In genomic region chrX:20693071-20693470, GRCh38 we compare ENCODE assay signal across 17 cellular contexts.
A peak's percentile ranks its signal among the peaks of the same experiment; 100 is the strongest.
DNase-seq lines count a peak whose midpoint lies in the region; ATAC-seq and TF ChIP-seq lines count a peak whose summit lies in the region.
"Had no signal": no experiment of that assay in that cellular context is flagged by ENCODE, and none has a peak within 500 bp of the region (broad histone marks: within the 10 kb centered on the region; RNA-seq: fewer than 3 reads in every experiment).

No MANE protein-coding gene starts in this region.

- H3K4me3 ChIP-seq in GM23248 = no peak overlapping the region
- no peak overlapping the region for H3K4me3 ChIP-seq in adrenal gland
- H3K4me3 ChIP-seq: SK-N-MC had no signal

- H4K20me1 ChIP-seq in GM23248 (ENCODE audit: insufficient read depth) = no peaks in the 10 kb centered on the region

- no peak for TF ChIP-seq CTCF in adrenal gland (IDR thresholded peaks at IDR 0.05)

- peaks cover 4% of the 10 kb centered on the region; the same call in 1 of the 2 replicates for H3K4me1 ChIP-seq in GM23248 (ENCODE audit: insufficient read depth)
- H3K4me1 ChIP-seq in adrenal gland (replicated peaks in 1 of 2) = no peaks in the 10 kb centered on the region

- ATAC-seq in HG02840 (IDR thresholded peaks at IDR 0.05; ENCODE audit: low FRiP score, unreplicated experiment) = no peak
- ATAC-seq: PC-3 had no signal

- H3F3A ChIP-seq in GM23248 (ENCODE audit: insufficient read depth) = no peaks in the 10 kb centered on the region

- H3K27ac ChIP-seq in GM23248 (no peak overlapping the region; the same call in 1 of the 2 replicates), adrenal gland (no peak overlapping the region)
- H3K27ac ChIP-seq: SK-N-MC had no signal

- intact Hi-C loops in adrenal gland (cut with DNase I) = no loop called here

- H3K9me3 ChIP-seq in GM23248 (ENCODE audit: low read depth) (no peaks in the 10 kb centered on the region), adrenal gland (replicated peaks in 1 of 3) (no peaks in the 10 kb centered on the region)

- H3K9ac ChIP-seq in GM23248 = no peak overlapping the region

- H3K27me3 ChIP-seq in GM23248 (replicated peaks; ENCODE audit: insufficient read depth) (no peaks in the 10 kb centered on the region), adrenal gland (no peaks in the 10 kb centered on the region)

- DNase-seq in AG08395 (ENCODE audit: low spot score) (peak; percentile 12), GM23248 (peak; percentile 70), adrenal gland (peak in 6 of 7 donors; percentile 28 to 56 (median 46)), myocyte (ENCODE audit: low read depth) (peak; percentile 51), KBM-7 (no peak), GDM1 (lab: John Stamatoyannopoulos, UW) (no peak), NCI-H2081 treated with DMSO at 0.1 percent for 48 hours (lab: John Stamatoyannopoulos, UW) (no peak)
- DNase-seq: AML-193; CD4-positive, alpha-beta T cell; DND-41; H9; NCI-H1092; NCI-H1694; NCI-H446; PC-3 had no signal

- WGBS in GM23248 (ENCODE audit: low coverage in 1 of 2, low lambda C conversion rate in 2 of 2, missing lambda C conversion rate in 2 of 2), 2 experiments = 0 to 6% methylated on average over 2 of the region's 2 CpGs
- 41 to 60% (median 55%) methylated on average over 1 to 2 of the region's 2 CpGs for WGBS in adrenal gland, 4 donors

- no peak overlapping the region for H3K4me2 ChIP-seq in GM23248 (ENCODE audit: unreplicated experiment)

- H3K9me2 ChIP-seq in GM23248 (ENCODE audit: insufficient read depth) = no peaks in the 10 kb centered on the region

- peak overlapping the region; percentile 22; the same call in 1 of the 2 replicates for H2AFZ ChIP-seq in GM23248

- TF ChIP-seq POLR2A in adrenal gland (IDR thresholded peaks at IDR 0.05) = no peak

- in situ Hi-C loops in GM23248 (cut with MboI) = no loop called here
- in situ Hi-C loops in KBM-7 (cut with MboI; ENCODE audit: low pct_unique_long_range_greater_than_20kb, low sequenced_read_pairs) = no loop called here

- no peaks in the 10 kb centered on the region for H3K79me2 ChIP-seq in GM23248 (ENCODE audit: insufficient read depth)

- H3K36me3 ChIP-seq in GM23248 (ENCODE audit: low read depth) (no peaks in the 10 kb centered on the region), adrenal gland (replicated peaks in 1 of 2) (no peaks in the 10 kb centered on the region)

Comparison
In these comparisons a context has a peak if more than half of its experiments do, and no peak if none do; other contexts are left out.
1. DNase-seq: peak in AG08395 (single experiment), GM23248 (single experiment), adrenal gland (6 of 7) and myocyte (single experiment); none in KBM-7 (single experiment), GDM1 (single experiment) and NCI-H2081 treated with DMSO at 0.1 percent for 48 hours (single experiment).